In genomic region chr5:16896767-16897166, GRCh38 we compare ENCODE assay signal across 23 cellular contexts. TPM values are rescaled to one million over a fixed set of nuclear protein-coding genes. Genes with fewer than 3 reads are reported as not detected.
A peak's percentile ranks its signal among the peaks of the same experiment; 100 is the strongest.
DNase-seq lines count a peak whose midpoint lies in the region; ATAC-seq and TF ChIP-seq lines count a peak whose summit lies in the region.
"Had no signal": no experiment of that assay in that cellular context is flagged by ENCODE, and none has a peak within 500 bp of the region (broad histone marks: within the 10 kb centered on the region; RNA-seq: fewer than 3 reads in every experiment).

No MANE protein-coding gene starts in this region.

- no peaks in the 10 kb centered on the region for H3K27me3 ChIP-seq in cardiac muscle cell
- no peaks in the 10 kb centered on the region for H3K27me3 ChIP-seq in heart left ventricle
- H3K27me3 ChIP-seq: BLaER1, gastrocnemius medialis, SJSA1, uterus had no signal

- peak overlapping the region; percentile 91 for H3K27ac ChIP-seq in cardiac muscle cell
- no peak overlapping the region for H3K27ac ChIP-seq in heart left ventricle
- H3K27ac ChIP-seq: BLaER1, SJSA1, uterus had no signal

- H3K27me3 Mint-ChIP-seq in brain (peaks cover 8% of the 10 kb centered on the region), nephron progenitor cell (ENCODE audit: low read depth, poor library complexity) (no peaks in the 10 kb centered on the region)
- H3K27me3 Mint-ChIP-seq: central memory CD8-positive, alpha-beta T cell had no signal

- TF ChIP-seq POLR2A in heart left ventricle (IDR thresholded peaks at IDR 0.05): no peak

- 56 to 71% (median 64%) methylated on average over 4 of the region's 4 CpGs for WGBS in heart left ventricle, 4 donors

- H3K4me1 ChIP-seq in cardiac muscle cell (ENCODE audit: low read depth) (peaks cover 32% of the 10 kb centered on the region), heart left ventricle (peaks cover 0 to 9% (median 3%) of the 10 kb centered on the region in 12 donors)
- H3K4me1 ChIP-seq: BLaER1, uterus had no signal

- H3K36me3 ChIP-seq in cardiac muscle cell: no peaks in the 10 kb centered on the region
- H3K36me3 ChIP-seq in heart left ventricle: no peaks in the 10 kb centered on the region
- H3K36me3 ChIP-seq: BLaER1, gastrocnemius medialis, SJSA1, uterus had no signal

- H3K36me3 Mint-ChIP-seq in brain (no peaks in the 10 kb centered on the region), nephron progenitor cell (ENCODE audit: low read depth) (no peaks in the 10 kb centered on the region)

- no peak for TF ChIP-seq CTCF in cardiac muscle cell (IDR thresholded peaks at IDR 0.05; ENCODE audit: low read depth, low read length)
- TF ChIP-seq CTCF in heart left ventricle (IDR thresholded peaks at IDR 0.05): no peak
- no peak for TF ChIP-seq CTCF in brain (conservative IDR thresholded peaks at IDR 0.05)
- TF ChIP-seq CTCF in nephron progenitor cell (IDR thresholded peaks at IDR 0.05): no peak

- H3K4me3 ChIP-seq in cardiac muscle cell (no peak overlapping the region), heart left ventricle (no peak overlapping the region)
- H3K4me3 ChIP-seq: BLaER1, gastrocnemius medialis, SJSA1, uterus had no signal

- peak overlapping the region in 3 of 5 experiments; percentile 1 to 22 (median 19) for H3K27ac Mint-ChIP-seq in brain
- H3K27ac Mint-ChIP-seq in nephron progenitor cell: peak overlapping the region; percentile 98

- H3K9me3 ChIP-seq in cardiac muscle cell (ENCODE audit: low read depth) (no peaks in the 10 kb centered on the region), heart left ventricle (no peaks in the 10 kb centered on the region)
- H3K9me3 ChIP-seq: BLaER1, gastrocnemius medialis, SJSA1, uterus had no signal

- peaks cover 78% of the 10 kb centered on the region for H3K4me1 Mint-ChIP-seq in brain
- peaks cover 94% of the 10 kb centered on the region for H3K4me1 Mint-ChIP-seq in nephron progenitor cell
- H3K4me1 Mint-ChIP-seq: central memory CD8-positive, alpha-beta T cell had no signal

- intact Hi-C loops in heart left ventricle (cut with DNase I): no loop called here

- DNase-seq in cardiac muscle cell (ENCODE audit: low read depth in 1 of 2, low spot score in 1 of 2) (no peak), heart left ventricle (no peak), nephron progenitor cell (no peak), midbrain (lab: John Stamatoyannopoulos, UW) (no peak), HK-2 (ENCODE audit: unreplicated experiment) (no peak), NCI-H1417 treated with DMSO at 0.1 percent for 48 hours (lab: John Stamatoyannopoulos, UW) (no peak)
- DNase-seq: activated CD4-positive, CD25-positive, alpha-beta regulatory T cell treated with anti-CD3 and anti-CD28 coated beads, Interleukin-2, amount 50 U/mL, for 72 hours; activated CD8-positive, alpha-beta memory T cell treated with anti-CD3 and anti-CD28 coated beads for 24 hours; activated naive CD4-positive, alpha-beta T cell treated with Interleukin-2 at 50 U/mL for 16 hours; activated T-cell treated with anti-CD3 and anti-CD28 coated beads, Interleukin-2, amount 50 U/mL, for 4 hours; amygdala; gastrocnemius medialis; NCI-H2171; NCI-H748 treated with DMSO at 0.1 percent for 48 hours; nucleus accumbens; stimulated activated CD8-positive, alpha-beta memory T cell treated with anti-CD3 and anti-CD28 coated beads, Interleukin-4, amount 100 ng/mL, for 48 hours; uterus had no signal

- no peak for ATAC-seq in heart left ventricle
- ATAC-seq in GM21526 (IDR thresholded peaks at IDR 0.05; ENCODE audit: low FRiP score, unreplicated experiment): no peak
- ATAC-seq: activated T-cell treated with anti-CD3 and anti-CD28 coated beads, Interleukin-2, amount 50 U/mL, for 4 hours; gastrocnemius medialis; left lobe of liver had no signal

- H3K9me3 Mint-ChIP-seq in brain (no peaks in the 10 kb centered on the region), nephron progenitor cell (no peaks in the 10 kb centered on the region)
- H3K9me3 Mint-ChIP-seq: activated T-cell treated with anti-CD3 and anti-CD28 coated beads, Interleukin-2, amount 50 U/mL, for 4 hours had no signal

- H3K4me3 Mint-ChIP-seq in brain: peak overlapping the region in 1 of 5 experiments; percentile 19
- no peak overlapping the region for H3K4me3 Mint-ChIP-seq in nephron progenitor cell
- H3K4me3 Mint-ChIP-seq: activated T-cell treated with anti-CD3 and anti-CD28 coated beads, Interleukin-2, amount 50 U/mL, for 4 hours; central memory CD8-positive, alpha-beta T cell had no signal

RNA-seq across cellular contexts. Expression of gene MYO10, which starts 39.3 kb away (rescaled TPM):
- total RNA-seq in cardiac muscle cell (7.1 and 9.3 TPM in 2 replicates), heart left ventricle (10 to 100 TPM in 1 of 9 donors, 1 to 10 TPM in 8; 2.0 to 17.3 (median 5.5) TPM)
- polyA plus RNA-seq in cardiac muscle cell (8.2 and 15.2 TPM in 2 replicates), heart left ventricle (1 to 10 TPM; 2.0 to 2.8 TPM), brain (ENCODE audit: insufficient read depth, low read depth, low replicate concordance) (39.3 TPM)
